ENCODE assay signal across 24 cellular contexts in genomic region chr5:100186181-100186580, GRCh38.
"Had no signal": no experiment of that assay in that cellular context is flagged by ENCODE, and none has a peak within 500 bp of the region (broad histone marks: within the 10 kb centered on the region; RNA-seq: fewer than 3 reads in every experiment).

No MANE protein-coding gene starts in this region.

- H3K79me2 ChIP-seq: parathyroid adenoma had no signal

- ATAC-seq: activated naive CD4-positive, alpha-beta T cell treated with anti-CD3 and anti-CD28 coated beads, Interleukin-2, amount 50 U/mL, for 72 hours; activated T-cell treated with anti-CD3 and anti-CD28 coated beads, Interleukin-2, amount 50 U/mL, for 72 hours; heart right ventricle; left lung; lower lobe of right lung; natural killer cell; psoas muscle; right cardiac atrium had no signal

- H3K36me3 Mint-ChIP-seq: activated naive CD4-positive, alpha-beta T cell treated with anti-CD3 and anti-CD28 coated beads, Interleukin-2, amount 50 U/mL, for 72 hours; natural killer cell had no signal

- H2AFZ ChIP-seq: parathyroid adenoma had no signal

- DNase-seq: activated CD4-positive, alpha-beta T cell treated with anti-CD3 and anti-CD28 coated beads for 4 hours; activated CD4-positive, alpha-beta T cell treated with anti-CD3 and anti-CD28 coated beads, Interleukin-2, amount 50 U/mL, for 4 hours; activated naive CD4-positive, alpha-beta T cell; activated T-cell treated with anti-CD3 and anti-CD28 coated beads for 4 hours; activated T-cell treated with anti-CD3 and anti-CD28 coated beads, Interleukin-2, amount 50 U/mL, for 72 hours; central memory CD4-positive, alpha-beta T cell; esophagus squamous epithelium; foreskin melanocyte; heart right ventricle; left lung; lower lobe of right lung; mesenchymal stem cell; natural killer cell; psoas muscle; right cardiac atrium; stimulated activated naive CD4-positive, alpha-beta T cell; T-helper 9 cell had no signal

- H3K4me1 Mint-ChIP-seq: natural killer cell had no signal

- H3K4me3 ChIP-seq: breast epithelium, esophagus squamous epithelium, heart right ventricle, left lung, lower lobe of right lung, psoas muscle, suprapubic skin, tibial nerve had no signal

- H3K4me1 ChIP-seq: breast epithelium, esophagus squamous epithelium, heart right ventricle, left lung, lower lobe of right lung, parathyroid adenoma, psoas muscle, suprapubic skin, tibial nerve had no signal

- H3K27ac ChIP-seq: breast epithelium, epithelial cell of prostate, esophagus squamous epithelium, heart right ventricle, left lung, lower lobe of right lung, parathyroid adenoma, psoas muscle, suprapubic skin, tibial nerve, VCaP had no signal

- H3K27ac Mint-ChIP-seq: activated naive CD4-positive, alpha-beta T cell treated with anti-CD3 and anti-CD28 coated beads, Interleukin-2, amount 50 U/mL, for 72 hours; activated T-cell treated with anti-CD3 and anti-CD28 coated beads, Interleukin-2, amount 50 U/mL, for 72 hours; natural killer cell had no signal

- H3K36me3 ChIP-seq: breast epithelium, esophagus squamous epithelium, heart right ventricle, left lung, lower lobe of right lung, suprapubic skin, tibial nerve had no signal

- H3K27me3 ChIP-seq: breast epithelium, esophagus squamous epithelium, heart right ventricle, left lung, suprapubic skin, tibial nerve had no signal

- H3K9me3 Mint-ChIP-seq: activated T-cell treated with anti-CD3 and anti-CD28 coated beads, Interleukin-2, amount 50 U/mL, for 72 hours had no signal

- H3K4me3 Mint-ChIP-seq: activated T-cell treated with anti-CD3 and anti-CD28 coated beads, Interleukin-2, amount 50 U/mL, for 72 hours; natural killer cell had no signal

- H3K9me3 ChIP-seq: breast epithelium, esophagus squamous epithelium, left lung, lower lobe of right lung, psoas muscle, suprapubic skin, tibial nerve had no signal
